ENCODE assay signal across 9 cellular contexts in the genomic region with DNA sequence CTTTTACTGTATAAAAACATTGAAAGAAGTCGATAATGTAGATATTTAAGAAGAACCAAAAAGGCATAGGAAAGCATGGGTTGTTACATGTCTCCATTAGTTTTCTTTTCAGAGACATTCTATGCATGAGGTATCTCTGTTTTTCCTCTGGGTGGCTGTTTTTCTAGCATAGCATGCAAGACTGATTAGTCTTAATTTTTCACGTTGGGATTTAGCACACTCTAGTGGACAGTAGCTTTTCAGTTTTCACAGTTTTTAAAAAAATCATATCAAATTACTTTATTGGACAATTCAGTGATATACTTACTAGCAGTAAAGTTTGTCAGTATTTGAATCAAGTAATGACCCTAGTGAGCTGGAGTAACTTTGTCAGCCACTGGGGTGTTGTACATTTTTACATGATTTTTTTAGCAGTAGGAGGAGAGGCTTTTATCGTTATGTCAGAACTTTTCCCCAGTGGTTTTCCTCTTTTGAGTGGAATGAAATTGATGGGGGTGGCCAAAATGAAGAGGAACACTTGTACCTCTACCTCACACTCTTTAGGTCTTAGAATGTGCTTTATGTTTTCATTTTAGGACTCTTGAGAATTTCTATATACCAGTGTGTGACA. TPM values are rescaled to one million over a fixed set of nuclear protein-coding genes. Genes with fewer than 3 reads are reported as not detected.
DNase-seq lines count a peak whose midpoint lies in the region; ATAC-seq and TF ChIP-seq lines count a peak whose summit lies in the region.
"Had no signal": no experiment of that assay in that cellular context is flagged by ENCODE, and none has a peak within 500 bp of the region (broad histone marks: within the 10 kb centered on the region; RNA-seq: fewer than 3 reads in every experiment).

No MANE protein-coding gene starts in this region.

- H3K27ac Mint-ChIP-seq in endodermal cell = peak overlapping the region; percentile 28
- no peak overlapping the region for H3K27ac Mint-ChIP-seq in nephron
- H3K27ac Mint-ChIP-seq in activated naive CD4-positive, alpha-beta T cell treated with anti-CD3 and anti-CD28 coated beads, Interleukin-2, amount 50 U/mL, for 72 hours = no peak overlapping the region

- H3K27me3 Mint-ChIP-seq in endodermal cell (ENCODE audit: insufficient read depth) (no peaks in the 10 kb centered on the region), nephron (ENCODE audit: low read depth) (no peaks in the 10 kb centered on the region)

- no peaks in the 10 kb centered on the region for H3K9me3 Mint-ChIP-seq in endodermal cell
- H3K9me3 Mint-ChIP-seq in nephron = no peaks in the 10 kb centered on the region
- H3K9me3 Mint-ChIP-seq in activated naive CD4-positive, alpha-beta T cell treated with anti-CD3 and anti-CD28 coated beads, Interleukin-2, amount 50 U/mL, for 72 hours = no peaks in the 10 kb centered on the region

- H3K36me3 Mint-ChIP-seq in endodermal cell (ENCODE audit: low read depth) (peaks cover 5% of the 10 kb centered on the region), nephron (ENCODE audit: low read depth) (peaks cover 19% of the 10 kb centered on the region)
- no peaks in the 10 kb centered on the region for H3K36me3 Mint-ChIP-seq in activated naive CD4-positive, alpha-beta T cell treated with anti-CD3 and anti-CD28 coated beads, Interleukin-2, amount 50 U/mL, for 72 hours

- no peak overlapping the region for H3K27ac ChIP-seq in endodermal cell (ENCODE audit: low read depth, low read length)
- H3K27ac ChIP-seq: neutrophil had no signal

- TF ChIP-seq CTCF in endodermal cell (conservative IDR thresholded peaks at IDR 0.05) (peak; percentile 57), nephron (IDR thresholded peaks at IDR 0.05; ENCODE audit: unreplicated experiment in 3 of 3) (peak; percentile 64 to 78 (median 73))

- ATAC-seq in HG02840 (IDR thresholded peaks at IDR 0.05; ENCODE audit: low FRiP score, unreplicated experiment) = no peak
- no peak for ATAC-seq in activated naive CD4-positive, alpha-beta T cell treated with anti-CD3 and anti-CD28 coated beads, Interleukin-2, amount 50 U/mL, for 72 hours
- no peak for ATAC-seq in GM19397 (IDR thresholded peaks at IDR 0.05; ENCODE audit: unreplicated experiment)

- H3K9ac ChIP-seq in endodermal cell (ENCODE audit: extremely low read depth, low read length, poor library complexity, severe bottlenecking) = no peak overlapping the region

- 65 to 100% methylated on average over 1 to 3 of the region's 3 CpGs for WGBS in endodermal cell (ENCODE audit: insufficient coverage in 1 of 2, insufficient read length in 1 of 2), 2 experiments

- DNase-seq in D341Med (ENCODE audit: low spot score) (peak; percentile 47), HS-5 (ENCODE audit: low read depth) (peak; percentile 45), OCI-M1 (lab: John Stamatoyannopoulos, UW) (peak; percentile 75), endodermal cell (no peak)
- DNase-seq in activated naive CD4-positive, alpha-beta T cell treated with anti-CD3 and anti-CD28 coated beads, Interleukin-2, amount 50 U/mL, for 72 hours (ENCODE audit: low spot score in 2 of 2) = no peak

- no peak overlapping the region for H3K4me3 ChIP-seq in endodermal cell (ENCODE audit: low read length)

- H3K4me3 Mint-ChIP-seq in endodermal cell = no peak overlapping the region
- no peak overlapping the region for H3K4me3 Mint-ChIP-seq in nephron

- no peaks in the 10 kb centered on the region for H3K27me3 ChIP-seq in endodermal cell (ENCODE audit: control insufficient read depth, insufficient read depth, low read length, poor library complexity, severe bottlenecking)
- H3K27me3 ChIP-seq: neutrophil had no signal

- H3K4me1 Mint-ChIP-seq in endodermal cell = peaks cover 23% of the 10 kb centered on the region
- H3K4me1 Mint-ChIP-seq in nephron = peaks cover 4% of the 10 kb centered on the region

- H3K9me3 ChIP-seq in endodermal cell (ENCODE audit: control insufficient read depth, low read length) = no peaks in the 10 kb centered on the region
- H3K9me3 ChIP-seq: neutrophil had no signal

- no peaks in the 10 kb centered on the region for H3K4me1 ChIP-seq in endodermal cell (ENCODE audit: control insufficient read depth, insufficient read depth, low read length)

- no peaks in the 10 kb centered on the region for H3K36me3 ChIP-seq in endodermal cell (ENCODE audit: control insufficient read depth, insufficient read depth, low read length)
- H3K36me3 ChIP-seq: neutrophil had no signal

RNA-seq across cellular contexts. Expression of gene SEC22A, which starts 57.2 kb away (rescaled TPM):
- 10 to 100 TPM; 19.5 to 21.8 TPM for total RNA-seq in endodermal cell
- 26.2 TPM for polyA plus RNA-seq in endodermal cell (2013, experiment 1 of 2)
- polyA plus RNA-seq in endodermal cell (2013, experiment 2 of 2) = 23.2 TPM
- total RNA-seq in activated naive CD4-positive, alpha-beta T cell treated with anti-CD3 and anti-CD28 coated beads, Interleukin-2, amount 50 U/mL, for 72 hours = 10 to 100 TPM; 16.8 to 18.3 TPM

Comparison
In these comparisons a context has a peak if more than half of its experiments do, and no peak if none do; other contexts are left out.
1. DNase-seq: peak in D341Med (single experiment), HS-5 (single experiment) and OCI-M1 (single experiment); none in endodermal cell (single experiment) and activated naive CD4-positive, alpha-beta T cell treated with anti-CD3 and anti-CD28 coated beads, Interleukin-2, amount 50 U/mL, for 72 hours (0 of 2).